Comparison of ENCODE assay signal across 18 cellular contexts in the genomic region with DNA sequence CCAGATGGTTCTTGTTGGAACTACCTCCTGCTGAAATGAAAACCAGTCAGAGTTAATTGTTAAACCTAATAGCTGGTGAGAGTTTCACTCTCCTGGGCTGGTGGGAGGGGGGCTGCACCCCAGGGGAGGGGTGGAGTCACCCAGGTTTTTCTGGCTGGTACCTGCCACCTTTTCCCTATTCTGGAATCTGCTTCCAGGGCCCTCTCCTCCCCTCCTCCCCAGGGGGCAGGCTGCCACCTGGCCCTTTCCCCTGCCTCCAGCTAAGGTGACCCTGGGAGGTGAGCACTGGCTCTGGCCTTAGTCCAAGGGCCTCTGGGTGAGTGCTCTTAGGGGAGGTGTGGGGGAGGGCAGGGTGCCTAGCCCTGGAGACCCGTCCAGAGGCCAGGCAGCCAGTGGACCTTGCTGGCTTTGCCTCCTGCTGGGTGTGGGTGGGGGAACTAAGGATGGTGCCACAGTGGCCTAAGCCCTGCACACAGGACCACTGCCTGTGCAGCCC. TPM values are rescaled to one million over a fixed set of nuclear protein-coding genes. Genes with fewer than 3 reads are reported as not detected.
DNase-seq lines count a peak whose midpoint lies in the region; ATAC-seq and TF ChIP-seq lines count a peak whose summit lies in the region.
"Had no signal": no experiment of that assay in that cellular context is flagged by ENCODE, and none has a peak within 500 bp of the region (broad histone marks: within the 10 kb centered on the region; RNA-seq: fewer than 3 reads in every experiment).

No MANE protein-coding gene starts in this region.

- no peaks in the 10 kb centered on the region for H3K36me3 ChIP-seq in Peyer's patch
- H3K36me3 ChIP-seq in left lung: no peaks in the 10 kb centered on the region
- no peaks in the 10 kb centered on the region for H3K36me3 ChIP-seq in thyroid gland
- H3K36me3 ChIP-seq in HAP-1 (replicated peaks): no peaks in the 10 kb centered on the region

- H3K4me3 ChIP-seq in Peyer's patch: no peak overlapping the region
- no peak overlapping the region for H3K4me3 ChIP-seq in left lung
- no peak overlapping the region for H3K4me3 ChIP-seq in thyroid gland (replicated peaks in 1 of 3)
- H3K4me3 ChIP-seq in HAP-1: no peak overlapping the region

- ATAC-seq in left lung: peak; percentile 76

- H3K9me3 ChIP-seq in Peyer's patch: no peaks in the 10 kb centered on the region
- no peaks in the 10 kb centered on the region for H3K9me3 ChIP-seq in left lung
- H3K9me3 ChIP-seq in thyroid gland: no peaks in the 10 kb centered on the region
- H3K9me3 ChIP-seq in HAP-1: no peaks in the 10 kb centered on the region

- TF ChIP-seq POLR2A in Peyer's patch (IDR thresholded peaks at IDR 0.05): no peak
- TF ChIP-seq POLR2A in thyroid gland (IDR thresholded peaks at IDR 0.05): no peak

- 43% methylated on average over 1 of the region's 1 CpG; no CpG with 5 or more reads in 1 of the 2 donors for WGBS in thyroid gland, 2 donors

- TF ChIP-seq CTCF in Peyer's patch (IDR thresholded peaks at IDR 0.05) (no peak), left lung (IDR thresholded peaks at IDR 0.05) (no peak), thyroid gland (IDR thresholded peaks at IDR 0.05) (no peak)

- no peaks in the 10 kb centered on the region for H3K27me3 ChIP-seq in Peyer's patch
- no peaks in the 10 kb centered on the region for H3K27me3 ChIP-seq in left lung
- no peaks in the 10 kb centered on the region for H3K27me3 ChIP-seq in thyroid gland
- no peaks in the 10 kb centered on the region for H3K27me3 ChIP-seq in HAP-1 (ENCODE audit: low read depth)

- intact Hi-C loops in left lung (cut with DNase I): no loop called here
- intact Hi-C loops in thyroid gland (cut with DNase I): no loop called here

- peak in 2 of 3 experiments; percentile 33 to 60 for DNase-seq in NCI-H1417 (lab: John Stamatoyannopoulos, UW)
- DNase-seq in NCI-H1417 treated with DMSO at 0.1 percent for 48 hours (lab: John Stamatoyannopoulos, UW): no peak
- DNase-seq in Peyer's patch: peak in 2 of 3 donors; percentile 63 to 67
- peak; percentile 74 to 78 for DNase-seq in left lung
- peak; percentile 90 to 94 for DNase-seq in thyroid gland
- DNase-seq in epidermal melanocyte (ENCODE audit: insufficient read length, low spot score): no peak
- no peak for DNase-seq in NK-92 (lab: John Stamatoyannopoulos, UW; ENCODE audit: unreplicated experiment)
- DNase-seq in HAP-1 (ENCODE audit: low spot score in 2 of 2): no peak
- DNase-seq: 8988T; activated CD4-positive, alpha-beta T cell treated with anti-CD3 and anti-CD28 coated beads for 1 hour; activated CD8-positive, alpha-beta memory T cell treated with anti-CD3 and anti-CD28 coated beads, Interleukin-2, amount 50 U/mL, for 4 hours; C1 segment of cervical spinal cord; NCI-H1092; NCI-H446; occipital lobe; stimulated activated CD4-positive, alpha-beta T cell treated with anti-CD3 and anti-CD28 coated beads, Interleukin-4, amount 100 ng/mL, for 1 hour; stimulated activated CD8-positive, alpha-beta memory T cell treated with anti-CD3 and anti-CD28 coated beads, Interleukin-4, amount 100 ng/mL, for 48 hours; T-helper 9 cell had no signal

- peak overlapping the region in 1 of 4 donors; percentile 75 for H3K27ac ChIP-seq in Peyer's patch
- peak overlapping the region in 1 of 2 donors; percentile 65 for H3K27ac ChIP-seq in left lung
- H3K27ac ChIP-seq in thyroid gland: peak overlapping the region; percentile 69 to 81 (median 73)

- H3K4me1 ChIP-seq in Peyer's patch: peaks cover 0 to 14% (median 0%) of the 10 kb centered on the region in 4 donors
- H3K4me1 ChIP-seq in left lung: peaks cover 9 to 24% of the 10 kb centered on the region in 2 donors
- H3K4me1 ChIP-seq in thyroid gland: peaks cover 55 to 58% of the 10 kb centered on the region in 2 donors
- H3K4me1 ChIP-seq in HAP-1: no peaks in the 10 kb centered on the region

- in situ Hi-C loops in HAP-1 (cut with MboI; ENCODE audit: low sequenced_read_pairs): no loop called here

RNA-seq across cellular contexts. Expression of a gene that starts 48.8 kb away (rescaled TPM):
- total RNA-seq in Peyer's patch (100 to 1,000 TPM in 1 of 4 donors, 10 to 100 TPM in 3; 23.1 to 104 (median 57.2) TPM), left lung (10 to 100 TPM; 41.5 to 80.1 TPM), thyroid gland (10 to 100 TPM; 15.4 to 75.2 (median 42.3) TPM)

Comparison
In these comparisons a context has a peak if more than half of its experiments do, and no peak if none do; other contexts are left out.
1. DNase-seq: peak in NCI-H1417 (2 of 3), Peyer's patch (2 of 3), left lung (2 of 2) and thyroid gland (2 of 2); none in NCI-H1417 treated with DMSO at 0.1 percent for 48 hours (single experiment), epidermal melanocyte (single experiment), NK-92 (single experiment) and HAP-1 (0 of 2).